8 cellular contexts compared by ENCODE assay signal in genomic region chr10:72626444-72626754, GRCh38. TPM values are rescaled to one million over a fixed set of nuclear protein-coding genes. Genes with fewer than 3 reads are reported as not detected.
A peak's percentile ranks its signal among the peaks of the same experiment; 100 is the strongest.
DNase-seq lines count a peak whose midpoint lies in the region; ATAC-seq and TF ChIP-seq lines count a peak whose summit lies in the region.

No MANE protein-coding gene starts in this region.

- intact Hi-C loops in thyroid gland (cut with DNase I) = loop anchor here (10.0 kb wide), 1 partner anchor 68 kb away; the partner anchor contains the start of gene MCU

- H3K4me1 Mint-ChIP-seq in activated T-cell treated with anti-CD3 and anti-CD28 coated beads, Interleukin-2, amount 50 U/mL, for 24 hours (ENCODE audit: low read depth) = peaks cover 13% of the 10 kb centered on the region
- peaks cover 12% of the 10 kb centered on the region for H3K4me1 Mint-ChIP-seq in activated naive CD8-positive, alpha-beta T cell (ENCODE audit: low read depth)

- H3K27ac Mint-ChIP-seq in activated T-cell treated with anti-CD3 and anti-CD28 coated beads, Interleukin-2, amount 50 U/mL, for 24 hours = peak overlapping the region; percentile 97
- H3K27ac Mint-ChIP-seq in activated naive CD8-positive, alpha-beta T cell = peak overlapping the region; percentile 96

- H3K27ac ChIP-seq in thoracic aorta = peak overlapping the region; percentile 73 to 83
- H3K27ac ChIP-seq in thyroid gland = no peak overlapping the region

- TF ChIP-seq CTCF in kidney epithelial cell (IDR thresholded peaks at IDR 0.05; ENCODE audit: insufficient read depth, low read length, poor library complexity, severe bottlenecking) = no peak
- no peak for TF ChIP-seq CTCF in thoracic aorta (IDR thresholded peaks at IDR 0.05)
- no peak for TF ChIP-seq CTCF in thyroid gland (IDR thresholded peaks at IDR 0.05)

- no peaks in the 10 kb centered on the region for H3K9me3 Mint-ChIP-seq in activated T-cell treated with anti-CD3 and anti-CD28 coated beads, Interleukin-2, amount 50 U/mL, for 24 hours
- H3K9me3 Mint-ChIP-seq in activated naive CD8-positive, alpha-beta T cell (ENCODE audit: low read depth) = no peaks in the 10 kb centered on the region

- peak overlapping the region; percentile 98 for H3K4me3 Mint-ChIP-seq in activated T-cell treated with anti-CD3 and anti-CD28 coated beads, Interleukin-2, amount 50 U/mL, for 24 hours
- H3K4me3 Mint-ChIP-seq in activated naive CD8-positive, alpha-beta T cell = peak overlapping the region; percentile 100

- H3K9me3 ChIP-seq in thoracic aorta (no peaks in the 10 kb centered on the region), thyroid gland (no peaks in the 10 kb centered on the region)

- H3K27me3 Mint-ChIP-seq in activated T-cell treated with anti-CD3 and anti-CD28 coated beads, Interleukin-2, amount 50 U/mL, for 24 hours = no peaks in the 10 kb centered on the region
- H3K27me3 Mint-ChIP-seq in activated naive CD8-positive, alpha-beta T cell = no peaks in the 10 kb centered on the region

- peak overlapping the region; percentile 90 for H3K4me3 ChIP-seq in kidney epithelial cell (ENCODE audit: low read depth, low read length)
- peak overlapping the region; percentile 92 for H3K4me3 ChIP-seq in thoracic aorta
- H3K4me3 ChIP-seq in thyroid gland (replicated peaks in 1 of 3) = peak overlapping the region in 1 of 3 donors; percentile 79

- H3K27me3 ChIP-seq in kidney epithelial cell (ENCODE audit: control insufficient read depth, insufficient read depth, low read length) (no peaks in the 10 kb centered on the region), thoracic aorta (replicated peaks; ENCODE audit: insufficient read depth) (no peaks in the 10 kb centered on the region), thyroid gland (no peaks in the 10 kb centered on the region)

- DNase-seq in activated T-cell treated with anti-CD3 and anti-CD28 coated beads, Interleukin-2, amount 50 U/mL, for 24 hours = no peak
- DNase-seq in activated T-cell treated with anti-CD3 and anti-CD28 coated beads, Interleukin-2, amount 50 U/mL, for 1 hour = no peak
- no peak for DNase-seq in kidney epithelial cell (ENCODE audit: low read depth)
- DNase-seq in thoracic aorta (ENCODE audit: low spot score) = no peak
- DNase-seq in stimulated activated CD4-positive, alpha-beta T cell treated with anti-CD3 and anti-CD28 coated beads, Interleukin-12 subunit alpha, Interleukin-12 subunit beta, amount 100 ng/mL, for 4 hours = no peak
- no peak for DNase-seq in thyroid gland

- ATAC-seq in thoracic aorta (ENCODE audit: insufficient number of reproducible peaks, low FRiP score, low read depth) = no peak
- no peak for ATAC-seq in HG03432 (IDR thresholded peaks at IDR 0.05; ENCODE audit: unreplicated experiment)

- WGBS in thyroid gland, 2 donors = 0% methylated on average over 1 of the region's 1 CpG

- peaks cover 10 to 17% of the 10 kb centered on the region in 2 donors for H3K4me1 ChIP-seq in thoracic aorta (ENCODE audit: control insufficient read depth in 1 of 2, low read depth in 2 of 2)
- H3K4me1 ChIP-seq in thyroid gland = peaks cover 7 to 15% of the 10 kb centered on the region in 2 donors

- H3K36me3 ChIP-seq in kidney epithelial cell (ENCODE audit: control insufficient read depth, insufficient read depth, low read length) (no peaks in the 10 kb centered on the region), thoracic aorta (no peaks in the 10 kb centered on the region), thyroid gland (no peaks in the 10 kb centered on the region)

- H3K36me3 Mint-ChIP-seq in activated T-cell treated with anti-CD3 and anti-CD28 coated beads, Interleukin-2, amount 50 U/mL, for 24 hours (ENCODE audit: low read depth) = peaks cover 12% of the 10 kb centered on the region
- no peaks in the 10 kb centered on the region for H3K36me3 Mint-ChIP-seq in activated naive CD8-positive, alpha-beta T cell

- no peak for TF ChIP-seq POLR2A in thyroid gland (IDR thresholded peaks at IDR 0.05)

RNA-seq across cellular contexts. Expression of gene MICU1, which starts 0.5 kb away (rescaled TPM):
- total RNA-seq in kidney epithelial cell = 33.8 and 37.2 TPM in 2 replicates
- total RNA-seq in thoracic aorta = 10 to 100 TPM; 37.4 to 63.5 TPM
- 10 to 100 TPM; 26.5 to 33.9 (median 31.5) TPM for total RNA-seq in thyroid gland

Comparison
In these comparisons a context has a peak if more than half of its experiments do, and no peak if none do; other contexts are left out.
1. H3K27ac ChIP-seq: peak in thoracic aorta (2 of 2); none in thyroid gland (0 of 3).